In the genomic region with DNA sequence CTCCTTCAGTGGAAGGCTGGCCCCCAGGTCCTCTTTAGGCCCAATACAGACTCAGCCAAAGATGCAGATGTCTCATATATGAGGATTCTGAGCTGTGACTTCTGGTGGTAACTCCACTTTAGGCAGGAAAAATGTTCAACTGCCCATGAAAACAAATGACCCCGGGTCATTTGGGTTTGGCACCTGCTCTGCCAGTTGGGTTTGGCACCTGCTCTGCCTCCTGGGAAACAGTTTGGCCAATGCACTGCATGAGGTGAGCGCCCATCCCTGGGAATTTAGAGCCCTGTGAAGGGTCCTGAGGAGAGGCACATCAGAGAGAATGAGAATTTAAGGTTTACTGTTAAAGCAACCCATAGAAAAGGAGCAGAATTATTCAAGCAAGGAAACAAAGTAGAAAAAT, we compare ENCODE assay signal across 21 cellular contexts. TPM values are rescaled to one million over a fixed set of nuclear protein-coding genes. Genes with fewer than 3 reads are reported as not detected.
"Had no signal": no experiment of that assay in that cellular context is flagged by ENCODE, and none has a peak within 500 bp of the region (broad histone marks: within the 10 kb centered on the region; RNA-seq: fewer than 3 reads in every experiment).

No MANE protein-coding gene starts in this region.

- H3K4me1 ChIP-seq: adrenal gland, foreskin keratinocyte had no signal

- H3K4me3 Mint-ChIP-seq: naive B cell; T-helper 1 cell treated with Interleukin-12 subunit alpha and Interleukin-12 subunit beta and Interleukin-4 antibody, amounts not matched to agents 30 μg/mL and 1 μg/mL, for 36 hours had no signal

- H3K27ac Mint-ChIP-seq: activated naive CD4-positive, alpha-beta T cell treated with anti-CD3 and anti-CD28 coated beads, Interleukin-2, amount 50 U/mL, for 72 hours; T-helper 1 cell treated with Interleukin-12 subunit alpha and Interleukin-12 subunit beta and Interleukin-4 antibody, amounts not matched to agents 30 μg/mL and 1 μg/mL, for 36 hours had no signal

- H3K27ac ChIP-seq: adrenal gland, epithelial cell of prostate, foreskin keratinocyte, left lung, neutrophil had no signal

- H3K36me3 ChIP-seq: adrenal gland, left lung, neutrophil had no signal

- H3K36me3 Mint-ChIP-seq: naive B cell had no signal

- H3K4me1 Mint-ChIP-seq: naive B cell had no signal

- H3K4me3 ChIP-seq: adrenal gland, left lung had no signal

- H3K27me3 ChIP-seq: adrenal gland, foreskin keratinocyte had no signal

- ATAC-seq: activated naive CD4-positive, alpha-beta T cell treated with anti-CD3 and anti-CD28 coated beads, Interleukin-2, amount 50 U/mL, for 72 hours; foreskin keratinocyte; left lung had no signal

- DNase-seq: activated CD4-positive, CD25-positive, alpha-beta regulatory T cell treated with anti-CD3 and anti-CD28 coated beads, Interleukin-2, amount 50 U/mL, for 72 hours; activated gamma-delta T cell treated with Interleukin-2 at 50 U/mL for 16 hours; foreskin keratinocyte; glutamatergic neuron; left lung; naive B cell; retina; stimulated activated CD4-positive, alpha-beta T cell treated with anti-CD3 and anti-CD28 coated beads, Interleukin-12 subunit alpha, Interleukin-12 subunit beta, amount 100 ng/mL, for 4 hours; stimulated activated CD4-positive, alpha-beta T cell treated with anti-CD3 and anti-CD28 coated beads, Interleukin-1b, Interleukin-23, amount 100 ng/mL, for 48 hours; stimulated activated CD8-positive, alpha-beta memory T cell treated with anti-CD3 and anti-CD28 coated beads, Interleukin-4, amount 100 ng/mL, for 48 hours; stimulated activated naive CD4-positive, alpha-beta T cell had no signal

- H3K9me3 Mint-ChIP-seq: T-helper 1 cell treated with Interleukin-12 subunit alpha and Interleukin-12 subunit beta and Interleukin-4 antibody, amounts not matched to agents 30 μg/mL and 1 μg/mL, for 36 hours had no signal

- H3K9me3 ChIP-seq: neutrophil had no signal

RNA-seq across cellular contexts. Expression of gene B3GALT5, which starts 45.3 kb away (rescaled TPM):
- total RNA-seq: activated CD8-positive, alpha-beta memory T cell treated with anti-CD3 and anti-CD28 coated beads for 36 hours; chondrocyte; dermis microvascular lymphatic vessel endothelial cell; foreskin keratinocyte; lung microvascular endothelial cell had no signal
- polyA plus RNA-seq: foreskin keratinocyte, keratinocyte had no signal
